Comparison of ENCODE assay signal across 1 cellular context in the genomic region with DNA sequence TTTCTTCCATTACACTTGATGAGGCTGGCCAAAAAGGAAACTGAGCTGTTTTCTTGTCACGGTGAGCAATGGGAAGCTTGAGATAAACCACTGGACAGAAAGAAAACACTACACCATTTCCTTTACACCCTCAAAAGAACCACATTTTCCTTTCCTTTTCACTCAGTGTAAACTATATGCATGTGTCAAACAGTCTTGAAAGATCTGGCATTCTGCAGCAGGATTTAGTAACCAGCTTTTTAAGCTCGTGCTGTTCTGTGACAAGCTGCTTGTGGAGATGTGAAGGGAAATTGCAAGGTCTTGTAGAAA.
TF ChIP-seq lines count a peak whose summit lies in the region.

No MANE protein-coding gene starts in this region.

TF ChIP-seq in GM23338, 12 proteins besides CTCF, POLR2A, EP300 and RAD21 (continued from another document):
- TF ChIP-seq ZNF462 (CRISPR knock-in tag; IDR thresholded peaks at IDR 0.05) = no peak
- TF ChIP-seq ZNF331 (CRISPR knock-in tag; IDR thresholded peaks at IDR 0.05; ENCODE audit: low read depth) = no peak
